In genomic region chr5:169197343-169197742, GRCh38 we compare ENCODE assay signal across 15 cellular contexts.
DNase-seq lines count a peak whose midpoint lies in the region; ATAC-seq and TF ChIP-seq lines count a peak whose summit lies in the region.
"Had no signal": no experiment of that assay in that cellular context is flagged by ENCODE, and none has a peak within 500 bp of the region (broad histone marks: within the 10 kb centered on the region; RNA-seq: fewer than 3 reads in every experiment).

No MANE protein-coding gene starts in this region.

- no peak overlapping the region for H3K4me3 Mint-ChIP-seq in immature natural killer cell
- H3K4me3 Mint-ChIP-seq: nephron progenitor cell, T-helper 17 cell had no signal

- peak; percentile 70; the same call in 2 of the 3 replicates for ATAC-seq in RWPE2 (ENCODE audit: low read depth)
- no peak for ATAC-seq in GM18498 (IDR thresholded peaks at IDR 0.05; ENCODE audit: unreplicated experiment)
- ATAC-seq: T-helper 17 cell had no signal

- peaks cover 0 to 4% (median 0%) of the 10 kb centered on the region in 6 donors for H3K9me3 Mint-ChIP-seq in immature natural killer cell

- H3K9me3 ChIP-seq in RWPE2 (ENCODE audit: severe bottlenecking) (no peaks in the 10 kb centered on the region), prostate gland (no peaks in the 10 kb centered on the region)

- 55% methylated on average over 1 of the region's 1 CpG for WGBS in prostate gland

- no peaks in the 10 kb centered on the region for H3K4me1 Mint-ChIP-seq in immature natural killer cell
- H3K4me1 Mint-ChIP-seq: T-helper 17 cell had no signal

- H3K27ac Mint-ChIP-seq in immature natural killer cell: no peak overlapping the region
- H3K27ac Mint-ChIP-seq: T-helper 17 cell had no signal

- no peak overlapping the region for H3K4me3 ChIP-seq in RWPE2 (ENCODE audit: severe bottlenecking)
- H3K4me3 ChIP-seq in prostate gland: no peak overlapping the region
- H3K4me3 ChIP-seq: BLaER1 treated with 17β-estradiol and CSF1 and Interleukin-3, amounts not matched to agents 10 nM and 100 nM had no signal

- H3K27me3 Mint-ChIP-seq in immature natural killer cell (ENCODE audit: low read depth in 3 of 3): peaks cover 2 to 8% (median 2%) of the 10 kb centered on the region in 3 donors

- DNase-seq in G401 (ENCODE audit: low spot score) (peak; percentile 79), RWPE2 (ENCODE audit: low spot score) (no peak), globus pallidus (ENCODE audit: low spot score) (peak; percentile 25), prostate gland (ENCODE audit: low spot score) (peak; percentile 36), GF-D8 (lab: John Stamatoyannopoulos, UW) (no peak), immature natural killer cell (no peak)
- no peak for DNase-seq in activated CD4-positive, CD25-positive, alpha-beta regulatory T cell treated with anti-CD3 and anti-CD28 coated beads, Interleukin-2, amount 50 U/mL, for 72 hours
- DNase-seq: activated CD4-positive, alpha-beta T cell treated with anti-CD3 and anti-CD28 coated beads, Interleukin-2, amount 50 U/mL, for 48 hours; activated effector memory CD4-positive, alpha-beta T cell treated with Interleukin-2 at 50 U/mL for 16 hours; NCI-H1092 treated with DMSO at 0.1 percent for 48 hours; NCI-H774; nephron progenitor cell; T-helper 17 cell had no signal

- no peaks in the 10 kb centered on the region for H3K4me1 ChIP-seq in RWPE2 (ENCODE audit: insufficient read depth, poor library complexity, severe bottlenecking)
- no peaks in the 10 kb centered on the region for H3K4me1 ChIP-seq in prostate gland (replicated peaks)

- peak; percentile 63 for TF ChIP-seq CTCF in RWPE2 (IDR thresholded peaks at IDR 0.05; ENCODE audit: poor library complexity, severe bottlenecking)
- peak in 3 of 4 experiments; percentile 39 to 64 (median 53) for TF ChIP-seq CTCF in prostate gland (IDR thresholded peaks at IDR 0.05)

- no peak for TF ChIP-seq POLR2A in prostate gland (IDR thresholded peaks at IDR 0.05)

- H3K36me3 ChIP-seq in RWPE2 (ENCODE audit: low read depth) (no peaks in the 10 kb centered on the region), prostate gland (no peaks in the 10 kb centered on the region)
- H3K36me3 ChIP-seq: BLaER1 treated with 17β-estradiol and CSF1 and Interleukin-3, amounts not matched to agents 10 nM and 100 nM had no signal

- no peaks in the 10 kb centered on the region for H3K27me3 ChIP-seq in RWPE2 (ENCODE audit: insufficient read depth, poor library complexity, severe bottlenecking)
- no peaks in the 10 kb centered on the region for H3K27me3 ChIP-seq in prostate gland (replicated peaks; ENCODE audit: insufficient read depth)
- H3K27me3 ChIP-seq: BLaER1 treated with 17β-estradiol and CSF1 and Interleukin-3, amounts not matched to agents 10 nM and 100 nM had no signal

- H3K36me3 Mint-ChIP-seq in immature natural killer cell: no peaks in the 10 kb centered on the region

- intact Hi-C loops in prostate gland (cut with DNase I): no loop called here

- H3K27ac ChIP-seq in RWPE2 (ENCODE audit: poor library complexity, severe bottlenecking): no peak overlapping the region
- H3K27ac ChIP-seq in prostate gland: no peak overlapping the region
- H3K27ac ChIP-seq: BLaER1 treated with 17β-estradiol and CSF1 and Interleukin-3, amounts not matched to agents 10 nM and 100 nM had no signal

- in situ Hi-C loops in G401 (cut with HindIII; ENCODE audit: low sequenced_read_pairs): no loop called here

Comparison
In these comparisons a context has a peak if more than half of its experiments do, and no peak if none do; other contexts are left out.
1. DNase-seq: peak in G401 (single experiment), globus pallidus (single experiment) and prostate gland (single experiment); none in RWPE2 (single experiment), GF-D8 (single experiment), activated CD4-positive, CD25-positive, alpha-beta regulatory T cell treated with anti-CD3 and anti-CD28 coated beads, Interleukin-2, amount 50 U/mL, for 72 hours (single experiment) and immature natural killer cell (0 of 3).